12 cellular contexts compared by ENCODE assay signal in the genomic region with DNA sequence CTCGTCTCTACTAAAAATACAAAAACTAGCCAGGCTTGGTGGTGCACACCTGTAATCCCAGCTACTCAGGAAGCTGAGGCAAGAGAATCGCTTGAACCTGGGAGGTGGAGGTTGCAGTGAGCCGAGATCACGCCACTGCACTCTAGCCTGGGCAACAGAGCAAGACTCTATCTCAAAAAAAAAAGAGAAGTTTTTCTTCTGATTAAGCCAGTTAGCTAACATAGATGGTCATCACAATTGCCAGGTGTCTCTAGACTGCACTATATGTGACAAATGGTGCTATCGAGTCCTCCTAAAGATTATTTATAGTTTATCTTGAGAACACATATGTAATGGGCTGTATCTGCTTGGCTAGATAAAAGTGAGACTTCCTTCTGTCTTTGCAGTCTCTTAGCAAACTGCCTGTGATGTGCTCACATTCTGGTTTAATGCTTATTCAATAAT. TPM values are rescaled to one million over a fixed set of nuclear protein-coding genes. Genes with fewer than 3 reads are reported as not detected.
"Had no signal": no experiment of that assay in that cellular context is flagged by ENCODE, and none has a peak within 500 bp of the region (broad histone marks: within the 10 kb centered on the region; RNA-seq: fewer than 3 reads in every experiment).

No MANE protein-coding gene starts in this region.

RNA-seq across cellular contexts. Expression of a gene that starts 2.2 kb away (rescaled TPM):
- total RNA-seq: activated CD4-positive, alpha-beta memory T cell treated with anti-CD3 and anti-CD28 coated beads, Interleukin-2, amount 10 ng/mL, durations not matched to agents 7 days and 5 days; activated CD4-positive, alpha-beta T cell treated with anti-CD3 and anti-CD28 coated beads, Interleukin-2, amount 10 ng/mL, durations not matched to agents 7 days and 5 days; activated naive CD8-positive, alpha-beta T cell treated with anti-CD3 and anti-CD28 coated beads for 36 hours; activated T-cell treated with anti-CD3 and anti-CD28 coated beads, Interleukin-2, amount 50 U/mL, for 4 hours; activated T-helper 17 cell treated with anti-CD3 and anti-CD28 coated beads, Interleukin-2, amount 50 U/mL, for 72 hours; aorta; body of pancreas; fibroblast of villous mesenchyme; glomerular endothelial cell; hepatocyte had no signal
- polyA plus RNA-seq: aorta had no signal

RNA-seq across cellular contexts. Expression of a gene that starts 29.2 kb away (rescaled TPM):
- total RNA-seq: fibroblast of villous mesenchyme had no signal

RNA-seq across cellular contexts. Expression of a gene that starts 50.3 kb away (rescaled TPM):
- total RNA-seq: activated CD4-positive, alpha-beta T cell treated with anti-CD3 and anti-CD28 coated beads, Interleukin-2, amount 10 ng/mL, durations not matched to agents 7 days and 5 days; cerebellum; fibroblast of villous mesenchyme had no signal
- polyA plus RNA-seq: aorta, fibroblast of lung had no signal
